25 cellular contexts compared by ENCODE assay signal in genomic region chr12:131345521-131346436, GRCh38.
A peak's percentile ranks its signal among the peaks of the same experiment; 100 is the strongest.
DNase-seq lines count a peak whose midpoint lies in the region; ATAC-seq and TF ChIP-seq lines count a peak whose summit lies in the region.
"Had no signal": no experiment of that assay in that cellular context is flagged by ENCODE, and none has a peak within 500 bp of the region (broad histone marks: within the 10 kb centered on the region; RNA-seq: fewer than 3 reads in every experiment).

No MANE protein-coding gene starts in this region.

- TF ChIP-seq CTCF in upper lobe of left lung (IDR thresholded peaks at IDR 0.05) (no peak), PC-9 (conservative IDR thresholded peaks at IDR 0.05) (no peak)

- TF ChIP-seq EP300 in upper lobe of left lung (IDR thresholded peaks at IDR 0.05), result no peak

- no peak for TF ChIP-seq POLR2A in upper lobe of left lung (IDR thresholded peaks at IDR 0.05)

- BruUV-seq in PC-9 (replicated peaks; lab: Mats Ljungman, UMichigan), result no TSS peak

- intact Hi-C loops in PC-9 (cut with micrococcal nuclease; ENCODE audit: unreplicated experiment), result no loop called here

- H3K4me2 ChIP-seq in PC-9, result no peak overlapping the region
- H3K4me2 ChIP-seq: hepatocyte had no signal

- no peaks in the 10 kb centered on the region for H3K36me3 ChIP-seq in upper lobe of left lung
- H3K36me3 ChIP-seq in PC-9 (ENCODE audit: low read depth), result no peaks in the 10 kb centered on the region
- H3K36me3 ChIP-seq: gastrocnemius medialis, right lobe of liver, tibial artery had no signal

- no peak overlapping the region for H3K27ac ChIP-seq in upper lobe of left lung
- no peak overlapping the region for H3K27ac ChIP-seq in PC-9
- H3K27ac ChIP-seq: gastrocnemius medialis, hepatocyte, right lobe of liver, tibial artery had no signal

- H3F3A ChIP-seq in PC-9 (ENCODE audit: insufficient read depth, low read depth), result no peaks in the 10 kb centered on the region

- H3K27me3 ChIP-seq in upper lobe of left lung (no peaks in the 10 kb centered on the region), PC-9 (ENCODE audit: insufficient read depth, low read depth) (peaks cover 47% of the 10 kb centered on the region)
- H3K27me3 ChIP-seq: gastrocnemius medialis, right lobe of liver had no signal

- no peak overlapping the region for H2AFZ ChIP-seq in PC-9
- H2AFZ ChIP-seq: hepatocyte had no signal

- no peaks in the 10 kb centered on the region for H3K79me2 ChIP-seq in PC-9 (ENCODE audit: low read depth)
- H3K79me2 ChIP-seq: hepatocyte had no signal

- ATAC-seq in upper lobe of left lung (ENCODE audit: low FRiP score in 2 of 2) (peak; percentile 20 to 23), HG02840 (IDR thresholded peaks at IDR 0.05; ENCODE audit: low FRiP score, unreplicated experiment) (no peak)
- ATAC-seq: gastrocnemius medialis, left cardiac atrium, T-cell had no signal

- WGBS in upper lobe of left lung, 2 donors, result 74 to 82% methylated on average over 9 to 17 of the region's 19 CpGs

- no peak overlapping the region for H3K4me3 ChIP-seq in upper lobe of left lung
- no peak overlapping the region for H3K4me3 ChIP-seq in PC-9
- H3K4me3 ChIP-seq: dorsolateral prefrontal cortex, gastrocnemius medialis, hepatocyte, right lobe of liver, tibial artery had no signal

- H3K4me1 ChIP-seq in upper lobe of left lung (no peaks in the 10 kb centered on the region), PC-9 (replicated peaks; ENCODE audit: insufficient read depth) (no peaks in the 10 kb centered on the region)
- H3K4me1 ChIP-seq: gastrocnemius medialis, right lobe of liver, tibial artery had no signal

- no peaks in the 10 kb centered on the region for H3K9me3 ChIP-seq in upper lobe of left lung
- no peaks in the 10 kb centered on the region for H3K9me3 ChIP-seq in PC-9 (ENCODE audit: insufficient read depth, low read depth)
- H3K9me3 ChIP-seq: gastrocnemius medialis, right lobe of liver, tibial artery had no signal

- POLR2A ChIA-PET in PC-9 (lab: Charles Lee; ENCODE audit: unreplicated experiment), result no interaction called here

- no peaks in the 10 kb centered on the region for H3K9me2 ChIP-seq in PC-9 (ENCODE audit: insufficient read depth)

- CTCF ChIA-PET in PC-9 (lab: Charles Lee), result no interaction called here

- H4K20me1 ChIP-seq in PC-9 (ENCODE audit: insufficient read depth), result no peaks in the 10 kb centered on the region

- peak; percentile 46 for DNase-seq in activated CD8-positive, alpha-beta memory T cell treated with anti-CD3 and anti-CD28 coated beads for 24 hours
- DNase-seq in activated CD8-positive, alpha-beta memory T cell treated with anti-CD3 and anti-CD28 coated beads, Interleukin-2, amount 50 U/mL, for 4 hours, result no peak
- DNase-seq in NAMALWA (ENCODE audit: low spot score) (peak; percentile 3), islet precursor cell (peak; percentile 53), upper lobe of left lung (no peak), PC-9 (no peak)
- no peak for DNase-seq in activated CD4-positive, alpha-beta T cell treated with anti-CD3 and anti-CD28 coated beads for 4 hours
- DNase-seq: 8988T; activated B cell treated with CpG ODN at 0.5 μM for 24 hours; activated CD4-positive, alpha-beta T cell treated with anti-CD3 and anti-CD28 coated beads, Interleukin-2, amount 50 U/mL, for 1 hour; activated naive CD4-positive, alpha-beta T cell treated with anti-CD3 and anti-CD28 coated beads for 36 hours; dorsolateral prefrontal cortex; gastrocnemius medialis; IMR-90; left cardiac atrium; mammary epithelial cell; NCI-H1092 treated with DMSO at 0.1 percent for 48 hours; NCI-H187; NCI-H2171; NCI-H510A; right lobe of liver; T-cell; tibial artery had no signal

Comparison
In these comparisons a context has a peak if more than half of its experiments do, and no peak if none do; other contexts are left out.
1. DNase-seq: peak in activated CD8-positive, alpha-beta memory T cell treated with anti-CD3 and anti-CD28 coated beads for 24 hours (single experiment), NAMALWA (single experiment) and islet precursor cell (single experiment); none in activated CD8-positive, alpha-beta memory T cell treated with anti-CD3 and anti-CD28 coated beads, Interleukin-2, amount 50 U/mL, for 4 hours (single experiment), upper lobe of left lung (0 of 2), PC-9 (0 of 2) and activated CD4-positive, alpha-beta T cell treated with anti-CD3 and anti-CD28 coated beads for 4 hours (0 of 2).